In the genomic region with DNA sequence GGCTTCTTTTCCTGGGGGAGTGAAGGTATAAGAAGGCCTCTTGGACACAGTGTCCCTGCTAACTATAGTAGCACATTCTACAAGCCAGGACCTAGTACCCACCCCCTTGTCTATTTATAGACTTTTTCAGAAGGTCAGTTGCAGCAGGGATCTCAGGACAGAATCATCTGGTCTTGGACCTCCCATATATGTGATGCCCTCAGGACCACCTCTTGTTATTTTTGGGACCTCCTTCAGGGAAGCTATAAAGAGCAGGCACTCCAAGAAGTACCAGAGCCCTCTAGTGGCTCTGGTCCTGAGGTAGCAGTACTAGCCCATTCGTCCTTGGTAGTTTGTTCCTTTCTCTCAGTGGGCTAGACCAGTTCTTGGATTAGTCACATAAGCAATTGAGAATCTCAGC, we compare ENCODE assay signal across 8 cellular contexts. TPM values are rescaled to one million over a fixed set of nuclear protein-coding genes. Genes with fewer than 3 reads are reported as not detected.
DNase-seq lines count a peak whose midpoint lies in the region; ATAC-seq and TF ChIP-seq lines count a peak whose summit lies in the region.

No MANE protein-coding gene starts in this region.

- no peaks in the 10 kb centered on the region for H3K27me3 Mint-ChIP-seq in CD4-positive, alpha-beta T cell

- H3K4me1 ChIP-seq in adipocyte (ENCODE audit: control insufficient read depth, insufficient read depth, low read length) = peaks cover 22% of the 10 kb centered on the region
- H3K4me1 ChIP-seq in spleen = peaks cover 9 to 21% (median 16%) of the 10 kb centered on the region in 6 donors

- POLR2A ChIA-PET in CD4-positive, alpha-beta T cell (lab: Charles Lee) = interaction anchor here (0.6 to 1.2 kb wide), 2 partner anchors 29 to 242 kb away, joined by 3 read pairs; no protein-coding TSS in a partner anchor
- POLR2A ChIA-PET in HEK293T (lab: Yijun Ruan, JAX) = interaction anchor here (3.1 kb wide), 1 partner anchor 13 kb away, joined by 8 read pairs; a partner anchor contains a TSS

- peaks cover 66% of the 10 kb centered on the region for H3K36me3 ChIP-seq in adipocyte (ENCODE audit: control insufficient read depth, insufficient read depth, low read length, severe bottlenecking)
- H3K36me3 ChIP-seq in spleen = peaks cover 0 to 74% (median 53%) of the 10 kb centered on the region in 6 donors

- CTCF ChIA-PET in CD4-positive, alpha-beta T cell (lab: Charles Lee) = interaction anchor here (0.6 to 1.3 kb wide), 5 partner anchors 12 to 636 kb away, joined by 3 to 4 read pairs (median 3); a partner anchor contains a TSS
- CTCF ChIA-PET in HEK293T (lab: Yijun Ruan, JAX) = interaction anchor here (1.3 kb wide), 1 partner anchor 13 kb away, joined by 3 read pairs; a partner anchor contains a TSS

- no peak for TF ChIP-seq POLR2A in spleen (IDR thresholded peaks at IDR 0.05)

- no peak for TF ChIP-seq CTCF in CD4-positive, alpha-beta T cell (IDR thresholded peaks at IDR 0.05)
- peak in 2 of 11 experiments; percentile 5 to 15 for TF ChIP-seq CTCF in spleen (IDR thresholded peaks at IDR 0.05 in 8 of 11, conservative IDR thresholded peaks at IDR 0.05 in 3 of 11)

- no peak overlapping the region for H3K9ac ChIP-seq in adipocyte (ENCODE audit: low read length)

- intact Hi-C loops in CD4-positive, alpha-beta T cell (cut with DNase I, micrococcal nuclease) = no loop called here
- intact Hi-C loops in spleen (cut with DNase I; ENCODE audit: low total_unique reads) = no loop called here

- H3K36me3 Mint-ChIP-seq in CD4-positive, alpha-beta T cell (ENCODE audit: low read depth) = peaks cover 71% of the 10 kb centered on the region

- H3K4me3 ChIP-seq in adipocyte (ENCODE audit: low read length) (no peak overlapping the region), spleen (no peak overlapping the region)

- no peaks in the 10 kb centered on the region for H3K9me3 Mint-ChIP-seq in CD4-positive, alpha-beta T cell

- H3K9me3 ChIP-seq in CD4-positive, alpha-beta T cell (ENCODE audit: control insufficient read depth, low read length) = no peaks in the 10 kb centered on the region
- H3K9me3 ChIP-seq in adipocyte (ENCODE audit: control insufficient read depth, low read length) (no peaks in the 10 kb centered on the region), spleen (no peaks in the 10 kb centered on the region)

- H3K27me3 ChIP-seq in CD4-positive, alpha-beta T cell (ENCODE audit: control insufficient read depth, insufficient read depth, low read length) = no peaks in the 10 kb centered on the region
- H3K27me3 ChIP-seq in adipocyte (replicated peaks; ENCODE audit: control insufficient read depth, insufficient read depth, low read length) (no peaks in the 10 kb centered on the region), spleen (replicated peaks in 1 of 7) (no peaks in the 10 kb centered on the region)

- peak overlapping the region; percentile 26 for H3K4me3 Mint-ChIP-seq in CD4-positive, alpha-beta T cell

- H3K27ac ChIP-seq in CD4-positive, alpha-beta T cell (ENCODE audit: low read depth, low read length) = no peak overlapping the region
- peak overlapping the region in 1 of 8 donors; percentile 18 for H3K27ac ChIP-seq in spleen

- H3K4me1 Mint-ChIP-seq in CD4-positive, alpha-beta T cell (ENCODE audit: low read depth) = peaks cover 17% of the 10 kb centered on the region

- DNase-seq in CD4-positive, alpha-beta T cell = no peak
- DNase-seq in HEK293T (ENCODE audit: extremely low spot score) (peak; percentile 45), adipocyte (ENCODE audit: low read depth) (peak; percentile 39), kidney tubule cell (ENCODE audit: low spot score) (peak; percentile 29), spleen (no peak), T-helper 1 cell (no peak)
- no peak for DNase-seq in activated effector memory CD4-positive, alpha-beta T cell treated with anti-CD3 and anti-CD28 coated beads, Interleukin-2, amount 50 U/mL, for 16 hours

- no peak for ATAC-seq in CD4-positive, alpha-beta T cell (ENCODE audit: poor library complexity)
- no peak for ATAC-seq in HG03457 (IDR thresholded peaks at IDR 0.05; ENCODE audit: unreplicated experiment)

- peak overlapping the region; percentile 35 for H3K27ac Mint-ChIP-seq in CD4-positive, alpha-beta T cell

- 0 to 31% (median 21%) methylated on average over 1 of the region's 1 CpG for WGBS in spleen, 5 donors

TF ChIP-seq in HEK293T, 16 proteins besides CTCF, POLR2A, EP300 and RAD21:
- TF ChIP-seq ELF4 (IDR thresholded peaks at IDR 0.05) (no peak), ZNF384 (IDR thresholded peaks at IDR 0.05) (no peak), ARNT (IDR thresholded peaks at IDR 0.05) (no peak), SUZ12 (IDR thresholded peaks at IDR 0.05) (no peak), TARDBP (IDR thresholded peaks at IDR 0.05) (no peak), LEF1 (IDR thresholded peaks at IDR 0.05; ENCODE audit: borderline replicate concordance) (no peak), L3MBTL2 (conservative IDR thresholded peaks at IDR 0.05) (no peak), FOXA1 (IDR thresholded peaks at IDR 0.05) (no peak), BHLHE40 (IDR thresholded peaks at IDR 0.05; ENCODE audit: borderline replicate concordance) (no peak), FOXM1 (IDR thresholded peaks at IDR 0.05; ENCODE audit: borderline replicate concordance) (no peak), FOXK2 (IDR thresholded peaks at IDR 0.05) (no peak), SP1 (IDR thresholded peaks at IDR 0.05) (no peak), CTBP1 (IDR thresholded peaks at IDR 0.05; ENCODE audit: borderline replicate concordance) (no peak), NFRKB (IDR thresholded peaks at IDR 0.05) (no peak), HDGF (IDR thresholded peaks at IDR 0.05; ENCODE audit: borderline replicate concordance) (no peak)
- TF ChIP-seq, protein P1, sequence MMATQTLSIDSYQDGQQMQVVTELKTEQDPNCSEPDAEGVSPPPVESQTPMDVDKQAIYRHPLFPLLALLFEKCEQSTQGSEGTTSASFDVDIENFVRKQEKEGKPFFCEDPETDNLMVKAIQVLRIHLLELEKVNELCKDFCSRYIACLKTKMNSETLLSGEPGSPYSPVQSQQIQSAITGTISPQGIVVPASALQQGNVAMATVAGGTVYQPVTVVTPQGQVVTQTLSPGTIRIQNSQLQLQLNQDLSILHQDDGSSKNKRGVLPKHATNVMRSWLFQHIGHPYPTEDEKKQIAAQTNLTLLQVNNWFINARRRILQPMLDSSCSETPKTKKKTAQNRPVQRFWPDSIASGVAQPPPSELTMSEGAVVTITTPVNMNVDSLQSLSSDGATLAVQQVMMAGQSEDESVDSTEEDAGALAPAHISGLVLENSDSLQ (IDR thresholded peaks at IDR 0.05) = no peak

RNA-seq across cellular contexts. Expression of a gene that starts 4.3 kb away (rescaled TPM):
- total RNA-seq in CD4-positive, alpha-beta T cell = 10 to 100 TPM; 27.6 to 29.2 TPM
- 10 to 100 TPM; 13.9 to 37.3 (median 19.6) TPM for total RNA-seq in spleen
- polyA plus RNA-seq in spleen = 10 to 100 TPM; 18.7 to 32.7 (median 21.9) TPM

RNA-seq across cellular contexts. Expression of a gene that starts 12.8 kb away (rescaled TPM):
- total RNA-seq in CD4-positive, alpha-beta T cell = 10 to 100 TPM; 23.9 to 30.8 TPM
- total RNA-seq in spleen = 10 to 100 TPM; 16.6 to 35.2 (median 27.5) TPM
- 1 to 10 TPM; 2.2 to 9.5 (median 2.8) TPM for polyA plus RNA-seq in spleen

RNA-seq across cellular contexts. Expression of a gene that starts 29.1 kb away (rescaled TPM):
- total RNA-seq in CD4-positive, alpha-beta T cell = 100 to 1,000 TPM; 139 to 145 TPM
- 100 to 1,000 TPM; 115 to 141 (median 132) TPM for total RNA-seq in spleen
- polyA plus RNA-seq in spleen = 10 to 100 TPM; 35.6 to 45.8 (median 36.6) TPM

RNA-seq across cellular contexts. Expression of a gene that starts 41.2 kb away (rescaled TPM):
- under 1 TPM in 1 of 2 experiments, not detected in 1; 0.33 TPM for total RNA-seq in CD4-positive, alpha-beta T cell
- 1 to 10 TPM in 1 of 7 donors, under 1 TPM in 2, not detected in 4; 0.44 to 1.3 (median 0.92) TPM for total RNA-seq in spleen
- polyA plus RNA-seq in spleen = under 1 TPM; 0.18 to 0.63 (median 0.22) TPM

RNA-seq across cellular contexts. Expression of a gene that starts 44.8 kb away (rescaled TPM):
- total RNA-seq in CD4-positive, alpha-beta T cell = 10 to 100 TPM; 30.5 to 33.4 TPM
- 10 to 100 TPM; 63.0 to 79.7 (median 71.9) TPM for total RNA-seq in spleen
- polyA plus RNA-seq in spleen = 10 to 100 TPM; 81.9 to 86.9 (median 86.7) TPM

Comparison
In these comparisons a context has a peak if more than half of its experiments do, and no peak if none do; other contexts are left out.
1. DNase-seq: peak in HEK293T (single experiment), adipocyte (single experiment) and kidney tubule cell (single experiment); none in CD4-positive, alpha-beta T cell (0 of 10), spleen (single experiment), T-helper 1 cell (0 of 5) and activated effector memory CD4-positive, alpha-beta T cell treated with anti-CD3 and anti-CD28 coated beads, Interleukin-2, amount 50 U/mL, for 16 hours (single experiment).